In genomic region chr4:130699004-130699403, GRCh38 we compare ENCODE assay signal across 7 cellular contexts.
"Had no signal": no experiment of that assay in that cellular context is flagged by ENCODE, and none has a peak within 500 bp of the region (broad histone marks: within the 10 kb centered on the region; RNA-seq: fewer than 3 reads in every experiment).

No MANE protein-coding gene starts in this region.

- H2AFZ ChIP-seq: GM23338 had no signal

- H3K4me3 ChIP-seq: GM23338 had no signal

- DNase-seq: H9, HCEC 1CT had no signal

- FAIRE-seq: H1, H54, HepG2 had no signal

- H3K4me2 ChIP-seq: GM23338 had no signal

- ATAC-seq: GM23338, HepG2 had no signal

- H3K27ac ChIP-seq: HL-60 had no signal
